In genomic region chr13:52147225-52147624, GRCh38 we compare ENCODE assay signal across 29 cellular contexts.
"Had no signal": no experiment of that assay in that cellular context is flagged by ENCODE, and none has a peak within 500 bp of the region (broad histone marks: within the 10 kb centered on the region; RNA-seq: fewer than 3 reads in every experiment).

No MANE protein-coding gene starts in this region.

- FAIRE-seq: small intestine, urothelium cell line had no signal

- H2AFZ ChIP-seq: neural progenitor cell, parathyroid adenoma had no signal

- H3K9ac ChIP-seq: neural progenitor cell, parathyroid adenoma had no signal

- H3K27ac ChIP-seq: neural progenitor cell, ovary, parathyroid adenoma, psoas muscle, right lobe of liver, sigmoid colon, stomach, thoracic aorta, thyroid gland, tibial nerve, upper lobe of left lung, vagina had no signal

- H3K79me2 ChIP-seq: parathyroid adenoma had no signal

- H3K27ac Mint-ChIP-seq: natural killer cell; nephron; neural progenitor cell; progenitor cell of endocrine pancreas; stimulated activated effector memory CD8-positive, alpha-beta T cell treated with anti-CD3 and anti-CD28 coated beads, Interleukin-12 subunit alpha, Interleukin-12 subunit beta, amount 100 ng/mL, for 72 hours; stimulated activated naive B cell treated with anti-CD40 and anti-IgM and Interleukin-4, amounts not matched to agents 10 μg/mL and 1 μg/mL and 100 μg/mL, for 72 hours; stimulated activated naive CD8-positive, alpha-beta T cell treated with anti-CD3 and anti-CD28 coated beads, Interleukin-15, Interleukin-2, amounts not matched to agents 100 ng/mL and 50 ng/mL, for 24 hours had no signal

- H3K4me1 Mint-ChIP-seq: natural killer cell; nephron; neural progenitor cell; stimulated activated effector memory CD8-positive, alpha-beta T cell treated with anti-CD3 and anti-CD28 coated beads, Interleukin-12 subunit alpha, Interleukin-12 subunit beta, amount 100 ng/mL, for 72 hours; stimulated activated naive B cell treated with anti-CD40 and anti-IgM and Interleukin-4, amounts not matched to agents 10 μg/mL and 1 μg/mL and 100 μg/mL, for 72 hours had no signal

- H3K4me1 ChIP-seq: neural progenitor cell, parathyroid adenoma, psoas muscle, right lobe of liver, sigmoid colon, stomach, thyroid gland, tibial nerve, upper lobe of left lung, vagina had no signal

- H3K9me3 ChIP-seq: ovary, psoas muscle, right lobe of liver, sigmoid colon, stomach, thoracic aorta, thyroid gland, tibial nerve, upper lobe of left lung, vagina had no signal

- H3K4me3 ChIP-seq: neural progenitor cell, ovary, psoas muscle, right lobe of liver, sigmoid colon, stomach, thoracic aorta, thyroid gland, tibial nerve, upper lobe of left lung, vagina had no signal

- H3K9me3 Mint-ChIP-seq: nephron, neural progenitor cell had no signal

- DNase-seq: natural killer cell; occipital lobe; ovary; posterior cingulate gyrus; psoas muscle; right cardiac atrium; right lobe of liver; sigmoid colon; small intestine; stimulated activated CD4-positive, alpha-beta T cell treated with anti-CD3 and anti-CD28 coated beads, Interleukin-15, amount 100 ng/mL, for 24 hours; stimulated activated CD4-positive, alpha-beta T cell treated with anti-CD3 and anti-CD28 coated beads, Interleukin-2, amount 100 ng/mL, for 24 hours; stimulated activated CD4-positive, alpha-beta T cell treated with anti-CD3 and anti-CD28 coated beads, Interleukin-2, amount 100 ng/mL, for 48 hours; stimulated activated CD4-positive, alpha-beta T cell treated with anti-CD3 and anti-CD28 coated beads, Interleukin-4, amount 100 ng/mL, for 24 hours; stimulated activated naive B cell treated with anti-CD40 and anti-IgM and Interleukin-4, amounts not matched to agents 10 μg/mL and 1 μg/mL and 100 μg/mL, for 72 hours; stimulated activated naive CD4-positive, alpha-beta T cell treated with Interleukin-2 at 50 U/mL for 16 hours; stomach; thyroid gland; trophoblast cell; upper lobe of left lung had no signal

- H3K27me3 Mint-ChIP-seq: progenitor cell of endocrine pancreas; stimulated activated naive B cell treated with anti-CD40 and anti-IgM and Interleukin-4, amounts not matched to agents 10 μg/mL and 1 μg/mL and 100 μg/mL, for 72 hours; stimulated activated naive CD8-positive, alpha-beta T cell treated with anti-CD3 and anti-CD28 coated beads, Interleukin-15, Interleukin-2, amounts not matched to agents 100 ng/mL and 50 ng/mL, for 24 hours had no signal

- ATAC-seq: natural killer cell; psoas muscle; right cardiac atrium; right lobe of liver; stimulated activated effector memory CD8-positive, alpha-beta T cell treated with anti-CD3 and anti-CD28 coated beads, Interleukin-12 subunit alpha, Interleukin-12 subunit beta, amount 100 ng/mL, for 72 hours; stimulated activated naive B cell treated with anti-CD40 and anti-IgM and Interleukin-4, amounts not matched to agents 10 μg/mL and 1 μg/mL and 100 μg/mL, for 72 hours had no signal

- H3K36me3 Mint-ChIP-seq: stimulated activated effector memory CD8-positive, alpha-beta T cell treated with anti-CD3 and anti-CD28 coated beads, Interleukin-12 subunit alpha, Interleukin-12 subunit beta, amount 100 ng/mL, for 72 hours had no signal

- H3K27me3 ChIP-seq: neural progenitor cell, ovary, right lobe of liver, sigmoid colon, stomach, thyroid gland, tibial nerve, upper lobe of left lung, vagina had no signal

- H3K36me3 ChIP-seq: ovary had no signal

- H3K4me3 Mint-ChIP-seq: natural killer cell; nephron; neural progenitor cell; stimulated activated effector memory CD8-positive, alpha-beta T cell treated with anti-CD3 and anti-CD28 coated beads, Interleukin-12 subunit alpha, Interleukin-12 subunit beta, amount 100 ng/mL, for 72 hours; stimulated activated naive B cell treated with anti-CD40 and anti-IgM and Interleukin-4, amounts not matched to agents 10 μg/mL and 1 μg/mL and 100 μg/mL, for 72 hours; stimulated activated naive CD8-positive, alpha-beta T cell treated with anti-CD3 and anti-CD28 coated beads, Interleukin-15, Interleukin-2, amounts not matched to agents 100 ng/mL and 50 ng/mL, for 24 hours had no signal

- H3K4me2 ChIP-seq: neural progenitor cell had no signal
